ENCODE assay signal across 19 cellular contexts in genomic region chr7:68604516-68604915, GRCh38.
"Had no signal": no experiment of that assay in that cellular context is flagged by ENCODE, and none has a peak within 500 bp of the region (broad histone marks: within the 10 kb centered on the region; RNA-seq: fewer than 3 reads in every experiment).

No MANE protein-coding gene starts in this region.

- DNase-seq: activated CD4-positive, alpha-beta T cell treated with anti-CD3 and anti-CD28 coated beads for 36 hours; activated CD8-positive, alpha-beta memory T cell treated with anti-CD3 and anti-CD28 coated beads, Interleukin-2, amount 50 U/mL, for 4 hours; activated CD8-positive, alpha-beta T cell treated with anti-CD3 and anti-CD28 coated beads for 36 hours; activated gamma-delta T cell treated with Interleukin-2 at 50 U/mL for 16 hours; activated naive CD4-positive, alpha-beta T cell treated with anti-CD3 and anti-CD28 coated beads, Interleukin-2, amount 10 ng/mL, durations not matched to agents 7 days and 5 days; activated naive CD8-positive, alpha-beta T cell treated with anti-CD3 and anti-CD28 coated beads for 36 hours; activated T-cell treated with anti-CD3 and anti-CD28 coated beads, Interleukin-2, amount 50 U/mL, for 72 hours; brain microvascular endothelial cell; NCI-H1436 treated with DMSO at 0.1 percent for 48 hours; NCI-H1930; NCI-H345; NCI-H510A; NCI-H526 treated with DMSO at 0.1 percent for 48 hours; NCI-H82; PC-9; T-cell; T-helper 2 cell; T1000 had no signal

- ATAC-seq: activated CD4-positive, alpha-beta T cell treated with anti-CD3 and anti-CD28 coated beads for 36 hours; activated CD8-positive, alpha-beta T cell treated with anti-CD3 and anti-CD28 coated beads for 36 hours; activated T-cell treated with anti-CD3 and anti-CD28 coated beads, Interleukin-2, amount 50 U/mL, for 72 hours; Right ventricle myocardium inferior; T-cell had no signal
